ENCODE assay signal across 8 cellular contexts in genomic region chr14:50859296-50859624, GRCh38. TPM values are rescaled to one million over a fixed set of nuclear protein-coding genes. Genes with fewer than 3 reads are reported as not detected.
DNase-seq lines count a peak whose midpoint lies in the region; ATAC-seq and TF ChIP-seq lines count a peak whose summit lies in the region.

No MANE protein-coding gene starts in this region.

- peak overlapping the region; percentile 93 for H3K23ac ChIP-seq in IMR-90 (ENCODE audit: low read depth, low read length)

- dilution Hi-C loops in IMR-90 (cut with HindIII; ENCODE audit: low sequenced_read_pairs, unreplicated experiment), result no loop called here

- peak overlapping the region; percentile 75; the same call in 1 of the 2 replicates for H2BK20ac ChIP-seq in IMR-90 (ENCODE audit: low read depth, low read length)

- peak overlapping the region; percentile 96 for H4K91ac ChIP-seq in IMR-90 (ENCODE audit: insufficient read depth, low read depth, low read length)

- no TSS peak for BruUV-seq in IMR-90 (replicated peaks; lab: Mats Ljungman, UMichigan)

- no peak for TF ChIP-seq POLR2A in IMR-90 (IDR thresholded peaks at IDR 0.05; ENCODE audit: low read depth, low read length)

- H3K4me1 ChIP-seq in IMR-90 (ENCODE audit: control insufficient read depth, insufficient read depth, low read length) (peaks cover 9% of the 10 kb centered on the region), rectal smooth muscle tissue (ENCODE audit: control insufficient read depth, insufficient read depth, low read length) (peaks cover 3% of the 10 kb centered on the region)

- H4K20me1 ChIP-seq in IMR-90 (ENCODE audit: insufficient read depth, low read length), result no peaks in the 10 kb centered on the region

- ATAC-seq in IMR-90 (ENCODE audit: low read depth) (peak; percentile 39), HG03342 (IDR thresholded peaks at IDR 0.05; ENCODE audit: unreplicated experiment) (no peak), HG03159 (IDR thresholded peaks at IDR 0.05; ENCODE audit: unreplicated experiment) (no peak)

- in situ Hi-C loops in IMR-90 (cut with MboI; ENCODE audit: low sequenced_read_pairs), result no loop called here

- peak overlapping the region; percentile 26 to 98 for H4K8ac ChIP-seq in IMR-90 (ENCODE audit: low read depth in 2 of 2, low read length in 2 of 2)

- H3K9me3 ChIP-seq in IMR-90 (ENCODE audit: control insufficient read depth, insufficient read depth, low read length), result no peaks in the 10 kb centered on the region

- H3K9me1 ChIP-seq in IMR-90 (ENCODE audit: insufficient read depth, low read length), result 0 out of 2 replicates have a peak, but pooled peaks cover 5% of the 10 kb centered on the region

- peak overlapping the region; percentile 96 for H2BK120ac ChIP-seq in IMR-90 (ENCODE audit: low read depth, low read length)

- H2BK5ac ChIP-seq in IMR-90 (ENCODE audit: low read depth, low read length, poor library complexity, severe bottlenecking), result peak overlapping the region; percentile 53

- H2AK9ac ChIP-seq in IMR-90 (replicated peaks; ENCODE audit: low read depth, low read length, poor library complexity), result peak overlapping the region; percentile 50

- H3K14ac ChIP-seq in IMR-90 (replicated peaks; ENCODE audit: low read depth, low read length), result peak overlapping the region; percentile 91

- H2AK5ac ChIP-seq in IMR-90 (ENCODE audit: low read depth, low read length), result peak overlapping the region; percentile 86; the same call in 1 of the 2 replicates

- H2AFZ ChIP-seq in IMR-90 (replicated peaks; ENCODE audit: low read length, poor library complexity), result peak overlapping the region; percentile 87

- H3K4me3 ChIP-seq in GM08714 (ENCODE audit: low read length), result peak overlapping the region; percentile 71; the same call in 1 of the 2 replicates
- H3K4me3 ChIP-seq in IMR-90 (ENCODE audit: insufficient read depth, low read depth, low read length), result no peak overlapping the region
- peak overlapping the region; percentile 68 for H3K4me3 ChIP-seq in coronary artery
- H3K4me3 ChIP-seq in rectal smooth muscle tissue (ENCODE audit: low read length), result peak overlapping the region; percentile 67

- intact Hi-C loops in IMR-90 (cut with micrococcal nuclease), result no loop called here

- H3K18ac ChIP-seq in IMR-90 (ENCODE audit: low read depth, low read length), result peak overlapping the region; percentile 70

- peak overlapping the region; percentile 99; the same call in 2 of the 3 replicates for H2BK15ac ChIP-seq in IMR-90 (ENCODE audit: low read depth, low read length)

- CTCF ChIA-PET in IMR-90 (lab: Yijun Ruan, JAX), result interaction anchor here (1.0 to 3.1 kb wide), 6 partner anchors 9 to 243 kb away, joined by 3 to 31 read pairs (median 5); no protein-coding TSS in a partner anchor

- peak overlapping the region; percentile 96 for H3K4ac ChIP-seq in IMR-90 (ENCODE audit: low read depth, low read length)

- no peak for TF ChIP-seq RAD21 in IMR-90 (IDR thresholded peaks at IDR 0.05; ENCODE audit: low read length)

- H3K56ac ChIP-seq in IMR-90 (ENCODE audit: extremely low read depth, insufficient read depth, low read length), result peak overlapping the region; percentile 26; the same call in 1 of the 2 replicates

- H4K5ac ChIP-seq in IMR-90 (ENCODE audit: low read depth, low read length), result peak overlapping the region; percentile 73

- POLR2A ChIA-PET in IMR-90 (lab: Charles Lee; ENCODE audit: unreplicated experiment), result no interaction called here

- H3K79me1 ChIP-seq in IMR-90 (ENCODE audit: low read depth in 1 of 2, low read length in 2 of 2), result 0 out of 4 replicates have a peak, but pooled peaks cover 0 to 3% of the 10 kb centered on the region in 2 experiments

- H3K27me3 ChIP-seq in IMR-90 (ENCODE audit: control insufficient read depth, insufficient read depth, low read length) (no peaks in the 10 kb centered on the region), rectal smooth muscle tissue (ENCODE audit: control insufficient read depth, insufficient read depth, low read length) (no peaks in the 10 kb centered on the region)

- TF ChIP-seq CTCF in IMR-90 (conservative IDR thresholded peaks at IDR 0.05; ENCODE audit: low read depth, low read length) (no peak), coronary artery (IDR thresholded peaks at IDR 0.05) (no peak)

- DNase-seq in IMR-90 (no peak), coronary artery (ENCODE audit: low spot score) (no peak), NCI-H2196 (lab: John Stamatoyannopoulos, UW; ENCODE audit: unreplicated experiment) (no peak)
- no peak for DNase-seq in stimulated activated CD4-positive, alpha-beta T cell treated with anti-CD3 and anti-CD28 coated beads, Interleukin-2, amount 100 ng/mL, for 48 hours

- WGBS in IMR-90 (ENCODE audit: extremely low coverage in 2 of 2, insufficient read length in 1 of 2), 2 experiments, result no CpG with 5 or more reads among the region's 1 CpG

- H3K36me3 ChIP-seq in IMR-90 (ENCODE audit: control insufficient read depth, insufficient read depth, low read length) (no peaks in the 10 kb centered on the region), rectal smooth muscle tissue (ENCODE audit: control insufficient read depth, insufficient read depth, low read length) (no peaks in the 10 kb centered on the region)

- H3K9ac ChIP-seq in IMR-90 (ENCODE audit: low read depth, low read length) (peak overlapping the region; percentile 78), rectal smooth muscle tissue (ENCODE audit: low read length) (no peak overlapping the region)

- H3K27ac ChIP-seq in IMR-90 (ENCODE audit: insufficient read depth, low read length), result peak overlapping the region; percentile 89
- H3K27ac ChIP-seq in coronary artery, result peak overlapping the region in 1 of 2 donors; percentile 17
- H3K27ac ChIP-seq in rectal smooth muscle tissue (ENCODE audit: low read depth, low read length), result peak overlapping the region; percentile 26

- peak overlapping the region; percentile 92 for H3K4me2 ChIP-seq in IMR-90 (ENCODE audit: low read depth, low read length)

TF ChIP-seq in IMR-90, 13 proteins besides CTCF, POLR2A, EP300 and RAD21:
- TF ChIP-seq MAZ (IDR thresholded peaks at IDR 0.05; ENCODE audit: borderline replicate concordance, low read depth, low read length), result no peak

RNA-seq across cellular contexts. Expression of gene ABHD12B, which starts 12.6 kb away (rescaled TPM):
- 0.18 TPM in 1 of 2 replicates, not detected in the other for total RNA-seq in IMR-90 (2012; rRNA removed)
- not detected in 2 replicates for polyA plus RNA-seq in IMR-90 (2012; rRNA removed)
- polyA plus RNA-seq in IMR-90 (2012; cell fraction: cytosol; rRNA removed), result 0.03 and 0.05 TPM in 2 replicates
- 0.02 and 0.10 TPM in 2 replicates for polyA plus RNA-seq in IMR-90 (2012; cell fraction: nucleus; rRNA removed; ENCODE audit: low replicate concordance)

RNA-seq across cellular contexts. Expression of gene NIN, which starts 28.3 kb away (rescaled TPM):
- total RNA-seq in IMR-90 (2012; rRNA removed), result 98.4 and 99.2 TPM in 2 replicates
- polyA plus RNA-seq in IMR-90 (2012; rRNA removed), result 13.8 and 15.2 TPM in 2 replicates
- 4.7 and 7.3 TPM in 2 replicates for polyA plus RNA-seq in IMR-90 (2012; cell fraction: cytosol; rRNA removed)
- polyA plus RNA-seq in IMR-90 (2012; cell fraction: nucleus; rRNA removed; ENCODE audit: low replicate concordance), result 4.4 and 13.1 TPM in 2 replicates
